18 cellular contexts compared by ENCODE assay signal in genomic region chr14:81200041-81200440, GRCh38. TPM values are rescaled to one million over a fixed set of nuclear protein-coding genes. Genes with fewer than 3 reads are reported as not detected.
DNase-seq lines count a peak whose midpoint lies in the region; ATAC-seq and TF ChIP-seq lines count a peak whose summit lies in the region.
"Had no signal": no experiment of that assay in that cellular context is flagged by ENCODE, and none has a peak within 500 bp of the region (broad histone marks: within the 10 kb centered on the region; RNA-seq: fewer than 3 reads in every experiment).

No MANE protein-coding gene starts in this region.

- H3K36me3 ChIP-seq in CD4-positive, alpha-beta memory T cell (ENCODE audit: insufficient read depth, low read length): peaks cover 29% of the 10 kb centered on the region

- CTCF ChIA-PET in CD4-positive, alpha-beta memory T cell (lab: Charles Lee; ENCODE audit: partially characterized antibody): interaction anchor here (1.0 to 1.4 kb wide), 2 partner anchors 8 to 204 kb away, joined by 4 read pairs; no protein-coding TSS in a partner anchor

- H3K4me3 Mint-ChIP-seq in CD4-positive, alpha-beta memory T cell: peak overlapping the region in 6 of 8 donors; percentile 9 to 65 (median 48)
- peak overlapping the region; percentile 60 for H3K4me3 Mint-ChIP-seq in T-helper 2 cell treated with Interferon-gamma antibody and Interleukin-4, amounts not matched to agents 5 μg/mL and 100 μg/mL, for 36 hours

- peaks cover 14% of the 10 kb centered on the region for H3K4me1 ChIP-seq in CD4-positive, alpha-beta memory T cell (ENCODE audit: insufficient read depth, low read length)
- H3K4me1 ChIP-seq: breast epithelium had no signal

- ATAC-seq in HG03565 (IDR thresholded peaks at IDR 0.05; ENCODE audit: unreplicated experiment) (peak; percentile 61), GM19467 (IDR thresholded peaks at IDR 0.05; ENCODE audit: unreplicated experiment) (no peak)
- ATAC-seq: HCT116, left cardiac atrium had no signal

- H3K27me3 ChIP-seq in CD4-positive, alpha-beta memory T cell (ENCODE audit: insufficient read depth, low read length): no peaks in the 10 kb centered on the region
- H3K27me3 ChIP-seq: breast epithelium, Peyer's patch had no signal

- H3K27me3 Mint-ChIP-seq in CD4-positive, alpha-beta memory T cell: no peaks in the 10 kb centered on the region
- no peaks in the 10 kb centered on the region for H3K27me3 Mint-ChIP-seq in T-helper 2 cell treated with Interferon-gamma antibody and Interleukin-4, amounts not matched to agents 5 μg/mL and 100 μg/mL, for 36 hours (ENCODE audit: low read depth)

- DNase-seq in CD4-positive, alpha-beta memory T cell: peak in 4 of 5 donors; percentile 12 to 19 (median 14)
- peak; percentile 10 for DNase-seq in T-helper 2 cell treated with Interferon-gamma antibody and Interleukin-4, amounts not matched to agents 5 μg/mL and 100 μg/mL, for 36 hours (ENCODE audit: low spot score)
- peak; percentile 8 for DNase-seq in central memory CD4-positive, alpha-beta T cell
- no peak for DNase-seq in stimulated activated CD4-positive, alpha-beta T cell treated with anti-CD3 and anti-CD28 coated beads, Interleukin-4, amount 100 ng/mL, for 4 hours
- DNase-seq in GM13977 (ENCODE audit: low spot score) (no peak), SW480 (ENCODE audit: low spot score) (no peak)
- DNase-seq: activated CD4-positive, alpha-beta T cell treated with anti-CD3 and anti-CD28 coated beads for 1 hour; hippocampal formation; left cardiac atrium; midbrain; NCI-H2081; NCI-H524 treated with DMSO at 0.1 percent for 48 hours; Peyer's patch; stimulated activated naive CD4-positive, alpha-beta T cell treated with Interleukin-2 at 50 U/mL for 16 hours had no signal

- H3K4me1 Mint-ChIP-seq in CD4-positive, alpha-beta memory T cell: peaks cover 18 to 38% (median 23%) of the 10 kb centered on the region in 4 donors
- peaks cover 18% of the 10 kb centered on the region for H3K4me1 Mint-ChIP-seq in T-helper 2 cell treated with Interferon-gamma antibody and Interleukin-4, amounts not matched to agents 5 μg/mL and 100 μg/mL, for 36 hours (ENCODE audit: low read depth)

- TF ChIP-seq CTCF in GM13977 (IDR thresholded peaks at IDR 0.05; ENCODE audit: extremely low read depth, insufficient read depth, missing control alignments): no peak

- peak overlapping the region; percentile 82 to 89 (median 86) for H3K27ac Mint-ChIP-seq in CD4-positive, alpha-beta memory T cell
- peak overlapping the region; percentile 69 for H3K27ac Mint-ChIP-seq in T-helper 2 cell treated with Interferon-gamma antibody and Interleukin-4, amounts not matched to agents 5 μg/mL and 100 μg/mL, for 36 hours

- no peak overlapping the region for H3K27ac ChIP-seq in CD4-positive, alpha-beta memory T cell (ENCODE audit: low read depth, low read length)
- H3K27ac ChIP-seq: breast epithelium, Peyer's patch had no signal

- H3K9me3 Mint-ChIP-seq in CD4-positive, alpha-beta memory T cell: no peaks in the 10 kb centered on the region
- no peaks in the 10 kb centered on the region for H3K9me3 Mint-ChIP-seq in T-helper 2 cell treated with Interferon-gamma antibody and Interleukin-4, amounts not matched to agents 5 μg/mL and 100 μg/mL, for 36 hours

- H3K4me3 ChIP-seq in CD4-positive, alpha-beta memory T cell (ENCODE audit: low read length in 2 of 2): no peak overlapping the region
- H3K4me3 ChIP-seq: breast epithelium, Peyer's patch had no signal

- H3K9me3 ChIP-seq in CD4-positive, alpha-beta memory T cell (ENCODE audit: control insufficient read depth in 1 of 2, low read length in 2 of 2): no peaks in the 10 kb centered on the region
- H3K9me3 ChIP-seq: breast epithelium, Peyer's patch had no signal

- intact Hi-C loops in CD4-positive, alpha-beta memory T cell (cut with micrococcal nuclease): loop anchor here (1.0 kb wide), 1 partner anchor 19 kb away; no protein-coding TSS in a partner anchor

- in situ Hi-C loops in GM13977 (cut with MboI; ENCODE audit: low pct_unique_long_range_greater_than_20kb, low sequenced_read_pairs, unreplicated experiment): no loop called here

- POLR2A ChIA-PET in CD4-positive, alpha-beta memory T cell (lab: Charles Lee; ENCODE audit: partially characterized antibody): no interaction called here

- H3K36me3 Mint-ChIP-seq in CD4-positive, alpha-beta memory T cell: peaks cover 45 to 61% of the 10 kb centered on the region in 2 donors
- H3K36me3 Mint-ChIP-seq in T-helper 2 cell treated with Interferon-gamma antibody and Interleukin-4, amounts not matched to agents 5 μg/mL and 100 μg/mL, for 36 hours (ENCODE audit: low read depth): peaks cover 50% of the 10 kb centered on the region

RNA-seq across cellular contexts. Expression of gene GTF2A1, which starts 20.7 kb away (rescaled TPM):
- 10 to 100 TPM; 34.2 to 40.8 TPM for total RNA-seq in CD4-positive, alpha-beta memory T cell
- 10 to 100 TPM in 1 of 2 donors, 1 to 10 TPM in 1; 8.9 to 11.1 TPM for polyA plus RNA-seq in CD4-positive, alpha-beta memory T cell

Comparison
In these comparisons a context has a peak if more than half of its experiments do, and no peak if none do; other contexts are left out.
1. DNase-seq: peak in CD4-positive, alpha-beta memory T cell (4 of 5), T-helper 2 cell treated with Interferon-gamma antibody and Interleukin-4, amounts not matched to agents 5 μg/mL and 100 μg/mL, for 36 hours (single experiment) and central memory CD4-positive, alpha-beta T cell (single experiment); none in stimulated activated CD4-positive, alpha-beta T cell treated with anti-CD3 and anti-CD28 coated beads, Interleukin-4, amount 100 ng/mL, for 4 hours (0 of 2), GM13977 (single experiment) and SW480 (single experiment).